In the genomic region with DNA sequence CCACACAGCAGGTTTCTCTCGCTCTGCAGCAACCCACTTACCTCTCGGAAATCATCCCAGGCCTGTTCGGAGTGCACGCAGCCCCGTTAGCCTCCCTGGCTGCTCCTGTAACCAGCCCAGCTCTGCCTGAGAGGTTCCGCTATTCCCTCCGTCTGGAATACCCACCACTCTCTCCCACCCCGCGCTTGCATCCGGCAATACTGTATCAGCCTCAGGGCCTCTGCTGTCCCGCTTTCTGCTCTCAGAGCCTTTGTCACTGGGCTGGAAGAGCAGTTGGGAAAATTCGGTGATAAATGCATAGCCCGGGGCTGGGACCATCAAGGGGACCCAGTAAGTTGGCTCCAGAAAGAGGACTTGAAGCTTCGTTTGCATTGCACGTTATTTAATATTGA, we compare ENCODE assay signal across 8 cellular contexts. TPM values are rescaled to one million over a fixed set of nuclear protein-coding genes. Genes with fewer than 3 reads are reported as not detected.
DNase-seq lines count a peak whose midpoint lies in the region; ATAC-seq and TF ChIP-seq lines count a peak whose summit lies in the region.

No MANE protein-coding gene starts in this region.

- peaks cover 15% of the 10 kb centered on the region for H3K4me1 Mint-ChIP-seq in activated naive CD4-positive, alpha-beta T cell treated with anti-CD3 and anti-CD28 coated beads, Interleukin-2, amount 50 U/mL, for 24 hours
- peaks cover 16% of the 10 kb centered on the region for H3K4me1 Mint-ChIP-seq in activated naive CD8-positive, alpha-beta T cell treated with anti-CD3 and anti-CD28 coated beads, Interleukin-2, amount 10 ng/mL, durations not matched to agents 7 days and 5 days

- H3K36me3 Mint-ChIP-seq in activated naive CD4-positive, alpha-beta T cell treated with anti-CD3 and anti-CD28 coated beads, Interleukin-2, amount 50 U/mL, for 24 hours: no peaks in the 10 kb centered on the region
- peaks cover 1% of the 10 kb centered on the region for H3K36me3 Mint-ChIP-seq in activated naive CD8-positive, alpha-beta T cell treated with anti-CD3 and anti-CD28 coated beads, Interleukin-2, amount 10 ng/mL, durations not matched to agents 7 days and 5 days

- no peak for DNase-seq in activated naive CD4-positive, alpha-beta T cell (lab: John Stamatoyannopoulos, UW)
- no peak for DNase-seq in activated naive CD8-positive, alpha-beta T cell treated with anti-CD3 and anti-CD28 coated beads, Interleukin-2, amount 10 ng/mL, durations not matched to agents 7 days and 5 days
- DNase-seq in posterior vena cava (ENCODE audit: low spot score): no peak
- DNase-seq in head of caudate nucleus: no peak
- no peak for DNase-seq in hippocampal formation (lab: John Stamatoyannopoulos, UW)

- H3K27ac Mint-ChIP-seq in activated naive CD4-positive, alpha-beta T cell treated with anti-CD3 and anti-CD28 coated beads, Interleukin-2, amount 50 U/mL, for 24 hours: peak overlapping the region; percentile 93
- peak overlapping the region; percentile 96 for H3K27ac Mint-ChIP-seq in activated naive CD8-positive, alpha-beta T cell treated with anti-CD3 and anti-CD28 coated beads, Interleukin-2, amount 10 ng/mL, durations not matched to agents 7 days and 5 days

- H3K9me3 ChIP-seq in liver (ENCODE audit: control insufficient read depth in 4 of 4, low read length in 3 of 4): no peaks in the 10 kb centered on the region

- H3K27me3 ChIP-seq in liver (ENCODE audit: control insufficient read depth in 4 of 4, insufficient read depth in 4 of 4, low read length in 3 of 4): no peaks in the 10 kb centered on the region

- ATAC-seq in activated naive CD8-positive, alpha-beta T cell treated with anti-CD3 and anti-CD28 coated beads, Interleukin-2, amount 10 ng/mL, durations not matched to agents 7 days and 5 days (ENCODE audit: low read depth): no peak

- no peaks in the 10 kb centered on the region for H3K36me3 ChIP-seq in liver (ENCODE audit: control insufficient read depth in 4 of 4, insufficient read depth in 3 of 4, low read depth in 1 of 4, low read length in 3 of 4)
- no peaks in the 10 kb centered on the region for H3K36me3 ChIP-seq in urinary bladder (ENCODE audit: insufficient read depth)

- H3K4me3 ChIP-seq in liver (ENCODE audit: low read depth in 1 of 3, low read length in 3 of 3) (peak overlapping the region; percentile 30 to 69 (median 45)), urinary bladder (ENCODE audit: low read depth, low read length) (peak overlapping the region; percentile 8)

- H3K4me3 Mint-ChIP-seq in activated naive CD4-positive, alpha-beta T cell treated with anti-CD3 and anti-CD28 coated beads, Interleukin-2, amount 50 U/mL, for 24 hours: peak overlapping the region; percentile 97
- H3K4me3 Mint-ChIP-seq in activated naive CD8-positive, alpha-beta T cell treated with anti-CD3 and anti-CD28 coated beads, Interleukin-2, amount 10 ng/mL, durations not matched to agents 7 days and 5 days: peak overlapping the region; percentile 99

- H3K27ac ChIP-seq in liver (ENCODE audit: low read depth in 1 of 2, low read length in 2 of 2) (peak overlapping the region; percentile 37 to 70), urinary bladder (ENCODE audit: low read depth) (no peak overlapping the region)

- TF ChIP-seq CTCF in liver (IDR thresholded peaks at IDR 0.05; ENCODE audit: low read depth, low read length, missing input control): no peak

- 29% methylated on average over 15 of the region's 15 CpGs for WGBS in liver
- 13% methylated on average over 15 of the region's 15 CpGs for WGBS in urinary bladder

- intact Hi-C loops in posterior vena cava (cut with DNase I): loop anchor here in 1 of 2 donors (5.0 kb wide), 1 partner anchor 61 kb away; no protein-coding TSS in a partner anchor
- intact Hi-C loops in head of caudate nucleus (cut with DNase I): loop anchor here (10.0 kb wide), 1 partner anchor 58 kb away; no protein-coding TSS in a partner anchor

- no peak for TF ChIP-seq RAD21 in liver (IDR thresholded peaks at IDR 0.05)

- H3K4me1 ChIP-seq in liver (ENCODE audit: control insufficient read depth in 4 of 4, insufficient read depth in 4 of 4, low read length in 3 of 4) (peaks cover 15 to 28% (median 18%) of the 10 kb centered on the region in 4 donors), urinary bladder (ENCODE audit: insufficient read depth) (no peaks in the 10 kb centered on the region)

- H3K9ac ChIP-seq in liver (ENCODE audit: low read depth in 1 of 2, low read length in 2 of 2): peak overlapping the region in 1 of 2 donors; percentile 74

- POLR2A ChIA-PET in activated naive CD8-positive, alpha-beta T cell treated with anti-CD3 and anti-CD28 coated beads, Interleukin-2, amount 10 ng/mL, durations not matched to agents 7 days and 5 days (lab: Charles Lee): interaction anchor here (1.6 to 2.2 kb wide), 3 partner anchors 26 to 84 kb away, joined by 10 to 12 read pairs (median 10); no protein-coding TSS in a partner anchor

- H3K27me3 Mint-ChIP-seq in activated naive CD4-positive, alpha-beta T cell treated with anti-CD3 and anti-CD28 coated beads, Interleukin-2, amount 50 U/mL, for 24 hours: peaks cover 4% of the 10 kb centered on the region
- peaks cover 15% of the 10 kb centered on the region for H3K27me3 Mint-ChIP-seq in activated naive CD8-positive, alpha-beta T cell treated with anti-CD3 and anti-CD28 coated beads, Interleukin-2, amount 10 ng/mL, durations not matched to agents 7 days and 5 days

- H3K9me3 Mint-ChIP-seq in activated naive CD4-positive, alpha-beta T cell treated with anti-CD3 and anti-CD28 coated beads, Interleukin-2, amount 50 U/mL, for 24 hours: no peaks in the 10 kb centered on the region
- no peaks in the 10 kb centered on the region for H3K9me3 Mint-ChIP-seq in activated naive CD8-positive, alpha-beta T cell treated with anti-CD3 and anti-CD28 coated beads, Interleukin-2, amount 10 ng/mL, durations not matched to agents 7 days and 5 days

TF ChIP-seq in liver, 16 proteins besides CTCF, POLR2A, EP300 and RAD21 (continues in another document):
- no peak for TF ChIP-seq HNF4G (IDR thresholded peaks at IDR 0.05)
- no peak for TF ChIP-seq EGR1 (IDR thresholded peaks at IDR 0.05; ENCODE audit: low read depth in 2 of 2)
- TF ChIP-seq, protein P1, sequence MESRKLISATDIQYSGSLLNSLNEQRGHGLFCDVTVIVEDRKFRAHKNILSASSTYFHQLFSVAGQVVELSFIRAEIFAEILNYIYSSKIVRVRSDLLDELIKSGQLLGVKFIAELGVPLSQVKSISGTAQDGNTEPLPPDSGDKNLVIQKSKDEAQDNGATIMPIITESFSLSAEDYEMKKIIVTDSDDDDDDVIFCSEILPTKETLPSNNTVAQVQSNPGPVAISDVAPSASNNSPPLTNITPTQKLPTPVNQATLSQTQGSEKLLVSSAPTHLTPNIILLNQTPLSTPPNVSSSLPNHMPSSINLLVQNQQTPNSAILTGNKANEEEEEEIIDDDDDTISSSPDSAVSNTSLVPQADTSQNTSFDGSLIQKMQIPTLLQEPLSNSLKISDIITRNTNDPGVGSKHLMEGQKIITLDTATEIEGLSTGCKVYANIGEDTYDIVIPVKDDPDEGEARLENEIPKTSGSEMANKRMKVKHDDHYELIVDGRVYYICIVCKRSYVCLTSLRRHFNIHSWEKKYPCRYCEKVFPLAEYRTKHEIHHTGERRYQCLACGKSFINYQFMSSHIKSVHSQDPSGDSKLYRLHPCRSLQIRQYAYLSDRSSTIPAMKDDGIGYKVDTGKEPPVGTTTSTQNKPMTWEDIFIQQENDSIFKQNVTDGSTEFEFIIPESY (IDR thresholded peaks at IDR 0.05): no peak
- no peak for TF ChIP-seq NR2F2 (IDR thresholded peaks at IDR 0.05)
- no peak for TF ChIP-seq FOXA2 (IDR thresholded peaks at IDR 0.05)
- no peak for TF ChIP-seq RXRA (IDR thresholded peaks at IDR 0.05)
- TF ChIP-seq, protein P2, sequence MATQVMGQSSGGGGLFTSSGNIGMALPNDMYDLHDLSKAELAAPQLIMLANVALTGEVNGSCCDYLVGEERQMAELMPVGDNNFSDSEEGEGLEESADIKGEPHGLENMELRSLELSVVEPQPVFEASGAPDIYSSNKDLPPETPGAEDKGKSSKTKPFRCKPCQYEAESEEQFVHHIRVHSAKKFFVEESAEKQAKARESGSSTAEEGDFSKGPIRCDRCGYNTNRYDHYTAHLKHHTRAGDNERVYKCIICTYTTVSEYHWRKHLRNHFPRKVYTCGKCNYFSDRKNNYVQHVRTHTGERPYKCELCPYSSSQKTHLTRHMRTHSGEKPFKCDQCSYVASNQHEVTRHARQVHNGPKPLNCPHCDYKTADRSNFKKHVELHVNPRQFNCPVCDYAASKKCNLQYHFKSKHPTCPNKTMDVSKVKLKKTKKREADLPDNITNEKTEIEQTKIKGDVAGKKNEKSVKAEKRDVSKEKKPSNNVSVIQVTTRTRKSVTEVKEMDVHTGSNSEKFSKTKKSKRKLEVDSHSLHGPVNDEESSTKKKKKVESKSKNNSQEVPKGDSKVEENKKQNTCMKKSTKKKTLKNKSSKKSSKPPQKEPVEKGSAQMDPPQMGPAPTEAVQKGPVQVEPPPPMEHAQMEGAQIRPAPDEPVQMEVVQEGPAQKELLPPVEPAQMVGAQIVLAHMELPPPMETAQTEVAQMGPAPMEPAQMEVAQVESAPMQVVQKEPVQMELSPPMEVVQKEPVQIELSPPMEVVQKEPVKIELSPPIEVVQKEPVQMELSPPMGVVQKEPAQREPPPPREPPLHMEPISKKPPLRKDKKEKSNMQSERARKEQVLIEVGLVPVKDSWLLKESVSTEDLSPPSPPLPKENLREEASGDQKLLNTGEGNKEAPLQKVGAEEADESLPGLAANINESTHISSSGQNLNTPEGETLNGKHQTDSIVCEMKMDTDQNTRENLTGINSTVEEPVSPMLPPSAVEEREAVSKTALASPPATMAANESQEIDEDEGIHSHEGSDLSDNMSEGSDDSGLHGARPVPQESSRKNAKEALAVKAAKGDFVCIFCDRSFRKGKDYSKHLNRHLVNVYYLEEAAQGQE (IDR thresholded peaks at IDR 0.05): no peak

RNA-seq across cellular contexts. Expression of a gene that starts 0.8 kb away (rescaled TPM):
- total RNA-seq in activated naive CD8-positive, alpha-beta T cell treated with anti-CD3 and anti-CD28 coated beads, Interleukin-2, amount 10 ng/mL, durations not matched to agents 7 days and 5 days: 1 to 10 TPM; 4.4 to 5.4 TPM
- 1 to 10 TPM in 1 of 2 donors, under 1 TPM in 1; 0.47 to 1.7 TPM for total RNA-seq in liver
- 1 to 10 TPM in 1 of 2 donors, under 1 TPM in 1; 0.78 to 2.8 TPM for polyA plus RNA-seq in liver
- total RNA-seq in urinary bladder: 1.4 TPM
- polyA plus RNA-seq in urinary bladder: 2.4 TPM
- total RNA-seq in posterior vena cava: 1 to 10 TPM in 1 of 2 donors, under 1 TPM in 1; 0.57 to 3.4 TPM

RNA-seq across cellular contexts. Expression of a gene that starts 31.8 kb away (rescaled TPM):
- total RNA-seq in activated naive CD8-positive, alpha-beta T cell treated with anti-CD3 and anti-CD28 coated beads, Interleukin-2, amount 10 ng/mL, durations not matched to agents 7 days and 5 days: 1 to 10 TPM; 5.0 to 5.1 TPM
- total RNA-seq in liver (1 to 10 TPM; 2.6 to 3.5 TPM), urinary bladder (6.8 TPM), posterior vena cava (1 to 10 TPM; 2.4 to 4.0 TPM)
- polyA plus RNA-seq in liver (1 to 10 TPM in 1 of 2 donors, under 1 TPM in 1; 0.90 to 1.1 TPM), urinary bladder (4.3 TPM)

RNA-seq across cellular contexts. Expression of a gene that starts 52.5 kb away (rescaled TPM):
- 1 to 10 TPM; 3.9 to 5.0 TPM for total RNA-seq in activated naive CD8-positive, alpha-beta T cell treated with anti-CD3 and anti-CD28 coated beads, Interleukin-2, amount 10 ng/mL, durations not matched to agents 7 days and 5 days
- total RNA-seq in liver (1 to 10 TPM; 4.5 to 9.3 TPM), urinary bladder (14.1 TPM), posterior vena cava (10 to 100 TPM; 39.4 to 61.4 TPM)
- polyA plus RNA-seq in liver (1 to 10 TPM; 3.6 to 7.0 TPM), urinary bladder (69.9 TPM)
